In genomic region chr2:235639387-235639786, GRCh38 we compare ENCODE assay signal across 10 cellular contexts.
DNase-seq lines count a peak whose midpoint lies in the region; ATAC-seq and TF ChIP-seq lines count a peak whose summit lies in the region.
"Had no signal": no experiment of that assay in that cellular context is flagged by ENCODE, and none has a peak within 500 bp of the region (broad histone marks: within the 10 kb centered on the region; RNA-seq: fewer than 3 reads in every experiment).

No MANE protein-coding gene starts in this region.

- peak overlapping the region; percentile 77 to 87 (median 82) for H3K27ac ChIP-seq in transverse colon
- H3K27ac ChIP-seq: C4-2B, KMS-11 had no signal

- H3K4me1 ChIP-seq in transverse colon: peaks cover 28 to 49% (median 31%) of the 10 kb centered on the region in 4 donors

- intact Hi-C loops in lower leg skin (cut with DNase I; ENCODE audit: low total_unique reads) (no loop called here), transverse colon (cut with DNase I; ENCODE audit: low total_unique reads) (no loop called here)

- no peaks in the 10 kb centered on the region for H3K36me3 ChIP-seq in transverse colon

- peak; percentile 4 for DNase-seq in NCI-H146 (lab: John Stamatoyannopoulos, UW)
- no peak for DNase-seq in NCI-H146 treated with DMSO at 0.1 percent for 48 hours (lab: John Stamatoyannopoulos, UW; ENCODE audit: unreplicated experiment)
- peak; percentile 92 to 96 for DNase-seq in cardiac fibroblast (ENCODE audit: low read depth in 2 of 2)
- peak; percentile 75 to 93 for DNase-seq in lower leg skin (ENCODE audit: low spot score in 2 of 2)
- peak; percentile 64 for DNase-seq in transverse colon
- DNase-seq in NCI-H1436 treated with DMSO at 0.1 percent for 48 hours (lab: John Stamatoyannopoulos, UW): no peak
- DNase-seq in activated CD4-positive, alpha-beta T cell treated with anti-CD3 and anti-CD28 coated beads for 1 hour: no peak

- H3K27me3 ChIP-seq in transverse colon: no peaks in the 10 kb centered on the region

- TF ChIP-seq CTCF in cardiac fibroblast (IDR thresholded peaks at IDR 0.05; ENCODE audit: low read depth, low read length) (no peak), lower leg skin (IDR thresholded peaks at IDR 0.05) (no peak), transverse colon (IDR thresholded peaks at IDR 0.05) (no peak)

- TF ChIP-seq POLR2A in lower leg skin (IDR thresholded peaks at IDR 0.05) (no peak), transverse colon (IDR thresholded peaks at IDR 0.05) (peak; percentile 53)

- TF ChIP-seq EP300 in transverse colon (IDR thresholded peaks at IDR 0.05; ENCODE audit: low read depth): no peak

- H3K4me3 ChIP-seq in cardiac fibroblast (replicated peaks in 1 of 2; ENCODE audit: low read depth in 2 of 2, low read length in 2 of 2): no peak overlapping the region
- H3K4me3 ChIP-seq in lower leg skin (ENCODE audit: low read depth, poor library complexity, severe bottlenecking): no peak overlapping the region
- H3K4me3 ChIP-seq in transverse colon: no peak overlapping the region

- 57 to 61% methylated on average over 10 of the region's 10 CpGs for WGBS in lower leg skin, 2 donors
- WGBS in transverse colon (ENCODE audit: low coverage in 1 of 2), 2 donors: 49 to 61% methylated on average over 4 to 10 of the region's 10 CpGs

- H3K9me3 ChIP-seq in transverse colon: no peaks in the 10 kb centered on the region

- no peak for ATAC-seq in GM19023 (IDR thresholded peaks at IDR 0.05; ENCODE audit: unreplicated experiment)

- in situ Hi-C loops in transverse colon (cut with MboI; ENCODE audit: low pct_ligation_motif_present in 1 of 4, low pct_unique_long_range_greater_than_20kb in 1 of 4, low sequenced_read_pairs in 3 of 4): no loop called here

Comparison
In these comparisons a context has a peak if more than half of its experiments do, and no peak if none do; other contexts are left out.
1. DNase-seq: peak in NCI-H146 (single experiment), cardiac fibroblast (2 of 2), lower leg skin (2 of 2) and transverse colon (single experiment); none in NCI-H146 treated with DMSO at 0.1 percent for 48 hours (single experiment), NCI-H1436 treated with DMSO at 0.1 percent for 48 hours (single experiment) and activated CD4-positive, alpha-beta T cell treated with anti-CD3 and anti-CD28 coated beads for 1 hour (single experiment).